In genomic region chr10:70599791-70600190, GRCh38 we compare ENCODE assay signal across 22 cellular contexts. TPM values are rescaled to one million over a fixed set of nuclear protein-coding genes. Genes with fewer than 3 reads are reported as not detected.
DNase-seq lines count a peak whose midpoint lies in the region; ATAC-seq and TF ChIP-seq lines count a peak whose summit lies in the region.
"Had no signal": no experiment of that assay in that cellular context is flagged by ENCODE, and none has a peak within 500 bp of the region (broad histone marks: within the 10 kb centered on the region; RNA-seq: fewer than 3 reads in every experiment).

No MANE protein-coding gene starts in this region.

- H2BK12ac ChIP-seq in neuronal stem cell (ENCODE audit: low read length): no peak overlapping the region

- H2AFZ ChIP-seq in Loucy (ENCODE audit: low read length) (no peak overlapping the region), neuronal stem cell (ENCODE audit: low read length) (no peak overlapping the region)

- no peaks in the 10 kb centered on the region for H3K9me3 Mint-ChIP-seq in T-helper 1 cell treated with Interleukin-12 subunit alpha and Interleukin-12 subunit beta and Interleukin-4 antibody, amounts not matched to agents 30 μg/mL and 1 μg/mL, for 36 hours
- no peaks in the 10 kb centered on the region for H3K9me3 Mint-ChIP-seq in effector memory CD8-positive, alpha-beta T cell
- H3K9me3 Mint-ChIP-seq: stimulated activated memory B cell treated with anti-CD40 and anti-IgM and Interleukin-4, amounts not matched to agents 10 μg/mL and 1 μg/mL and 100 μg/mL, for 72 hours had no signal

- peak overlapping the region; percentile 28 for H3K4me3 Mint-ChIP-seq in T-helper 1 cell treated with Interleukin-12 subunit alpha and Interleukin-12 subunit beta and Interleukin-4 antibody, amounts not matched to agents 30 μg/mL and 1 μg/mL, for 36 hours
- H3K4me3 Mint-ChIP-seq in effector memory CD8-positive, alpha-beta T cell: peak overlapping the region; percentile 96 to 100
- H3K4me3 Mint-ChIP-seq: stimulated activated memory B cell treated with anti-CD40 and anti-IgM and Interleukin-4, amounts not matched to agents 10 μg/mL and 1 μg/mL and 100 μg/mL, for 72 hours had no signal

- H3K27me3 Mint-ChIP-seq in T-helper 1 cell treated with Interleukin-12 subunit alpha and Interleukin-12 subunit beta and Interleukin-4 antibody, amounts not matched to agents 30 μg/mL and 1 μg/mL, for 36 hours (ENCODE audit: low read depth): no peaks in the 10 kb centered on the region
- H3K27me3 Mint-ChIP-seq in effector memory CD8-positive, alpha-beta T cell: no peaks in the 10 kb centered on the region

- no peaks in the 10 kb centered on the region for H3K79me1 ChIP-seq in neuronal stem cell (ENCODE audit: low read depth, low read length)

- H3K36me3 ChIP-seq in Loucy (ENCODE audit: insufficient read depth, low read length): no peaks in the 10 kb centered on the region; the same call in 1 of the 2 replicates
- H3K36me3 ChIP-seq in neuronal stem cell (replicated peaks in 1 of 2; ENCODE audit: control insufficient read depth in 2 of 2, insufficient read depth in 2 of 2, low read length in 2 of 2): no peaks in the 10 kb centered on the region
- H3K36me3 ChIP-seq: thyroid gland had no signal

- H3K9me3 ChIP-seq in Loucy (ENCODE audit: insufficient read depth, low read depth, low read length) (no peaks in the 10 kb centered on the region), neuronal stem cell (replicated peaks in 1 of 2; ENCODE audit: control insufficient read depth in 2 of 2, insufficient read depth in 1 of 2, low read depth in 1 of 2, low read length in 2 of 2) (no peaks in the 10 kb centered on the region)
- H3K9me3 ChIP-seq: thyroid gland had no signal

- no CpG with 5 or more reads among the region's 4 CpGs for WGBS in neuronal stem cell (ENCODE audit: extremely low coverage in 2 of 2, insufficient read length in 2 of 2, insufficient replicate concordance in 1 of 2), 2 donors

- H3K27me3 ChIP-seq in Loucy (ENCODE audit: insufficient read depth, low read length, poor library complexity, severe bottlenecking) (no peaks in the 10 kb centered on the region), neuronal stem cell (ENCODE audit: control insufficient read depth in 3 of 3, insufficient read depth in 3 of 3, low read depth in 1 of 3, low read length in 3 of 3) (peaks cover 0 to 7% (median 0%) of the 10 kb centered on the region in 3 experiments)
- H3K27me3 ChIP-seq: thyroid gland had no signal

- no peak overlapping the region for H2BK5ac ChIP-seq in neuronal stem cell (ENCODE audit: low read length)

- ATAC-seq in effector memory CD8-positive, alpha-beta T cell (replicated peaks): no peak
- no peak for ATAC-seq in HG02884 (IDR thresholded peaks at IDR 0.05; ENCODE audit: unreplicated experiment)
- ATAC-seq in GM18873 (IDR thresholded peaks at IDR 0.05; ENCODE audit: low FRiP score, unreplicated experiment): no peak
- ATAC-seq: esophagus mucosa; PC-3; stimulated activated memory B cell treated with anti-CD40 and anti-IgM and Interleukin-4, amounts not matched to agents 10 μg/mL and 1 μg/mL and 100 μg/mL, for 72 hours had no signal

- H4K20me1 ChIP-seq in Loucy (ENCODE audit: insufficient read depth, low read length, poor library complexity, severe bottlenecking): peaks cover 15% of the 10 kb centered on the region

- H3K27ac Mint-ChIP-seq in T-helper 1 cell treated with Interleukin-12 subunit alpha and Interleukin-12 subunit beta and Interleukin-4 antibody, amounts not matched to agents 30 μg/mL and 1 μg/mL, for 36 hours: no peak overlapping the region
- peak overlapping the region; percentile 94 to 96 for H3K27ac Mint-ChIP-seq in effector memory CD8-positive, alpha-beta T cell
- H3K27ac Mint-ChIP-seq: stimulated activated memory B cell treated with anti-CD40 and anti-IgM and Interleukin-4, amounts not matched to agents 10 μg/mL and 1 μg/mL and 100 μg/mL, for 72 hours had no signal

- no peak overlapping the region for H3K23ac ChIP-seq in neuronal stem cell (ENCODE audit: low read depth, low read length, poor library complexity)

- no peak for DNase-seq in T-helper 1 cell
- no peak for DNase-seq in effector memory CD8-positive, alpha-beta T cell
- no peak for DNase-seq in neuronal stem cell (ENCODE audit: low spot score)
- no peak for DNase-seq in SKM-1 treated with dmso at 0.1 percent for 144 hours (lab: John Stamatoyannopoulos, UW; ENCODE audit: unreplicated experiment)
- DNase-seq: activated effector memory CD4-positive, alpha-beta T cell treated with Interleukin-2 at 50 U/mL for 16 hours; AML-193; hypothalamus; islet precursor cell; Karpas-422; mammary epithelial cell; NCI-H187; NCI-H345; NCI-H82; PC-3; thyroid gland had no signal

- no peak overlapping the region for H3K14ac ChIP-seq in neuronal stem cell (ENCODE audit: low read length)

- peaks cover 49% of the 10 kb centered on the region for H3K79me2 ChIP-seq in Loucy (ENCODE audit: insufficient read depth, low read length)

- H3K27ac ChIP-seq in neuronal stem cell (replicated peaks; ENCODE audit: low read length): no peak overlapping the region
- H3K27ac ChIP-seq: 22Rv1, thyroid gland had no signal

- H2BK15ac ChIP-seq in neuronal stem cell (ENCODE audit: low read length): peak overlapping the region; percentile 87

- H3K4me3 ChIP-seq in Loucy (ENCODE audit: low read length, poor library complexity, severe bottlenecking): peak overlapping the region; percentile 78
- peak overlapping the region in 1 of 2 donors; percentile 38 for H3K4me3 ChIP-seq in neuronal stem cell (ENCODE audit: low read length in 2 of 2)
- H3K4me3 ChIP-seq: thyroid gland had no signal

- peaks cover 34% of the 10 kb centered on the region for H3K36me3 Mint-ChIP-seq in T-helper 1 cell treated with Interleukin-12 subunit alpha and Interleukin-12 subunit beta and Interleukin-4 antibody, amounts not matched to agents 30 μg/mL and 1 μg/mL, for 36 hours (ENCODE audit: low read depth)
- H3K36me3 Mint-ChIP-seq in effector memory CD8-positive, alpha-beta T cell (ENCODE audit: insufficient read depth): peaks cover 88% of the 10 kb centered on the region
- H3K36me3 Mint-ChIP-seq: stimulated activated memory B cell treated with anti-CD40 and anti-IgM and Interleukin-4, amounts not matched to agents 10 μg/mL and 1 μg/mL and 100 μg/mL, for 72 hours had no signal

- H3K4me1 ChIP-seq in Loucy (ENCODE audit: insufficient read depth, low read length, poor library complexity, severe bottlenecking): peaks cover 71% of the 10 kb centered on the region
- H3K4me1 ChIP-seq in neuronal stem cell (ENCODE audit: control insufficient read depth in 2 of 2, insufficient read depth in 1 of 2, low read depth in 1 of 2, low read length in 2 of 2): no peaks in the 10 kb centered on the region
- H3K4me1 ChIP-seq: thyroid gland had no signal

- no peak overlapping the region for H3K4ac ChIP-seq in neuronal stem cell (ENCODE audit: low read length)

- no peak for TF ChIP-seq CTCF in Loucy (conservative IDR thresholded peaks at IDR 0.05; ENCODE audit: low read length)

- H3K4me1 Mint-ChIP-seq in T-helper 1 cell treated with Interleukin-12 subunit alpha and Interleukin-12 subunit beta and Interleukin-4 antibody, amounts not matched to agents 30 μg/mL and 1 μg/mL, for 36 hours (ENCODE audit: low read depth): peaks cover 33% of the 10 kb centered on the region
- peaks cover 76 to 78% of the 10 kb centered on the region in 2 donors for H3K4me1 Mint-ChIP-seq in effector memory CD8-positive, alpha-beta T cell (ENCODE audit: low read depth in 2 of 2)

- H4K91ac ChIP-seq in neuronal stem cell (ENCODE audit: low read depth, low read length, poor library complexity): no peak overlapping the region

- peak overlapping the region; percentile 60 for H2AK5ac ChIP-seq in neuronal stem cell (ENCODE audit: low read depth, low read length)

- no peak overlapping the region for H2BK120ac ChIP-seq in neuronal stem cell (ENCODE audit: low read depth, low read length)

- H4K8ac ChIP-seq in neuronal stem cell (ENCODE audit: low read depth, low read length): no peak overlapping the region

- no peaks in the 10 kb centered on the region for H3F3A ChIP-seq in Loucy (ENCODE audit: low read depth)

- H3K4me2 ChIP-seq in Loucy (ENCODE audit: low read depth, low read length, poor library complexity, severe bottlenecking) (peak overlapping the region; percentile 84), neuronal stem cell (ENCODE audit: insufficient read depth, low read length, poor library complexity, severe bottlenecking) (no peak overlapping the region)

- H3K9ac ChIP-seq in Loucy (ENCODE audit: low read depth, low read length, poor library complexity, severe bottlenecking) (peak overlapping the region; percentile 81), neuronal stem cell (ENCODE audit: low read depth, low read length, poor library complexity) (no peak overlapping the region)

- H3K18ac ChIP-seq in neuronal stem cell (ENCODE audit: low read length): peak overlapping the region; percentile 1

- no peaks in the 10 kb centered on the region for H3K9me2 ChIP-seq in Loucy (replicated peaks; ENCODE audit: low read depth, low read length)

RNA-seq across cellular contexts. Expression of gene PRF1, which starts 2.8 kb away (rescaled TPM):
- not detected for polyA plus RNA-seq in neuronal stem cell (2013, experiment 1 of 2)
- not detected for polyA plus RNA-seq in neuronal stem cell (2013, experiment 2 of 2)
